Comparison of ENCODE assay signal across 1 cellular context in the genomic region with DNA sequence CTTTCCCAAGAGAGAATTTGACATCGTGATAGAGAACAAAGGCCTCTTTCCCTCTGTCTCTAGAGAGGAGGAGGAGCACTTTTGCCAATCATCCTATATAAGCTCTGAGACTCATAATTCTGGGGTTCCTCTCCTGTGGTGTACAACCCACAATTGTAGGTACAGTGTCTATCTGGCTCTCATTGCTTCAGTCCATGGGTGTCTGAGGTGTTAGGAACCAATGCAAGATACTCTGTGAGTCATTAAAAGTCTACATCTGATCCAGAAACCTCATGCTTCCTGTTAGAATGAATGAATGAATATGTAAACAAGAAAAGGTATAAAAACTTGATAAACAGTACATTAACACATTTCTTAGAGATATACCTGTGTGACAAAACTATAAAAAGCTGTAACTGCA.
TF ChIP-seq lines count a peak whose summit lies in the region.

No MANE protein-coding gene starts in this region.

TF ChIP-seq in K562, 482 proteins besides CTCF, POLR2A, EP300 and RAD21 (continued from another document):
- TF ChIP-seq CUX1 (CRISPR knock-in tag; IDR thresholded peaks at IDR 0.05), result no peak
- TF ChIP-seq MEF2A (IDR thresholded peaks at IDR 0.05; ENCODE audit: control insufficient read depth, low read depth, low read length), result no peak
- TF ChIP-seq STAT5A (IDR thresholded peaks at IDR 0.05; ENCODE audit: borderline replicate concordance, low read length), result no peak
- TF ChIP-seq PTRF (tag; IDR thresholded peaks at IDR 0.05), result no peak
- no peak for TF ChIP-seq FOXP4 (CRISPR knock-in tag; IDR thresholded peaks at IDR 0.05; ENCODE audit: borderline replicate concordance)
- no peak for TF ChIP-seq PRMT5 (CRISPR knock-in tag; IDR thresholded peaks at IDR 0.05)
- no peak for TF ChIP-seq CREB3 (tag; conservative IDR thresholded peaks at IDR 0.05; ENCODE audit: low read depth)
- no peak for TF ChIP-seq ZNF311 (CRISPR knock-in tag; IDR thresholded peaks at IDR 0.05)
- TF ChIP-seq PCBP1 (IDR thresholded peaks at IDR 0.05; ENCODE audit: low read depth, low read length, poor library complexity, severe bottlenecking), result no peak
- no peak for TF ChIP-seq MTA1 (IDR thresholded peaks at IDR 0.05; ENCODE audit: borderline replicate concordance)
- TF ChIP-seq SPI1 (IDR thresholded peaks at IDR 0.05; ENCODE audit: borderline replicate concordance, low read depth, low read length), result no peak
- TF ChIP-seq ZNF444 (CRISPR knock-in tag; IDR thresholded peaks at IDR 0.05), result no peak
- TF ChIP-seq HSF4 (CRISPR knock-in tag; IDR thresholded peaks at IDR 0.05; ENCODE audit: borderline replicate concordance), result no peak
- no peak for TF ChIP-seq KAT7 (CRISPR knock-in tag; IDR thresholded peaks at IDR 0.05; ENCODE audit: borderline replicate concordance)
